15 cellular contexts compared by ENCODE assay signal in the genomic region with DNA sequence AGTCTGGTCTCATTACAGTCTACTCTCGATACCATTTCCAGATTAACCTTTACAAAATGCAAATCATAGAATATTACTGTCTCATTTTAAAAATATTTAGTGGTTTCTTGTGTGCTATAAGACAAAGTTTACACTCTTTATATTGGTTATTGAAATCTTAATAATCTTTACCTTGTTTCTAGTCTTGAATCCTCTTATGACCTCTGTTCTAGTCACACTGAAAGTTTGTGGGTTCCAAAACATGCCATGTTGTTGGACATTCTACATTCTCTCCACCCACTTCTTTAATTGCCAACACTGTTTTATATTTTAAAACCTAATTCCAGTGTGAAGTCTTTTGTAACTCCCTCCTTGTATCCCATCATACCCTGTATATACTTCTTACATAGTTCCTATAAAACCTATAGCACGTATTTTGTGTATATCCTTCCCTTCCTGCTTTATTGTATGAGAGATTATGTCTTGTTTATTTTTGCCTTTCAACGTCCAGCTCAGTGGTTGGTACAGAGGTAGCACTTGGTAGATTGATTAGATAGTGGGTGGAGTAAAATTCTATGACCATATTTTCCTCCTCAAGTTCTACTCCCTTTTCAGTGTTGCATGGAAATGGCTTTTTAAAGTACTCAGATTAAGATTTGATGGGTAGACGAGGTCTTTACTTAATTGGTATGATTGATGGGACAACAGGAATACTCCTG.
DNase-seq lines count a peak whose midpoint lies in the region; ATAC-seq, FAIRE-seq and TF ChIP-seq lines count a peak whose summit lies in the region.
"Had no signal": no experiment of that assay in that cellular context is flagged by ENCODE, and none has a peak within 500 bp of the region (broad histone marks: within the 10 kb centered on the region; RNA-seq: fewer than 3 reads in every experiment).

No MANE protein-coding gene starts in this region.

- peaks cover 70% of the 10 kb centered on the region for H3K4me1 Mint-ChIP-seq in nephron progenitor cell

- no peaks in the 10 kb centered on the region for H3K79me2 ChIP-seq in PC-3 (ENCODE audit: low read length)

- peaks cover 4% of the 10 kb centered on the region for H3K36me3 Mint-ChIP-seq in nephron progenitor cell (ENCODE audit: low read depth)

- peaks cover 4% of the 10 kb centered on the region for H3F3A ChIP-seq in PC-3 (ENCODE audit: low read length, unreplicated experiment)

- in situ Hi-C loops in GM13976 (cut with MboI; ENCODE audit: low sequenced_read_pairs, unreplicated experiment), result no loop called here

- H3K4me3 ChIP-seq in duodenal mucosa (ENCODE audit: low read depth in 1 of 2, low read length in 2 of 2) (peak overlapping the region; percentile 25 to 33), PC-3 (ENCODE audit: low read length) (no peak overlapping the region), aorta (ENCODE audit: low read length in 2 of 2) (no peak overlapping the region)
- H3K4me3 ChIP-seq: BLaER1 had no signal

- H3K27ac ChIP-seq in duodenal mucosa (ENCODE audit: low read depth, low read length) (no peak overlapping the region), PC-3 (ENCODE audit: low read length) (no peak overlapping the region), aorta (ENCODE audit: low read depth in 1 of 2, low read length in 2 of 2) (no peak overlapping the region)
- H3K27ac ChIP-seq: BLaER1 had no signal

- no peaks in the 10 kb centered on the region for H3K9me3 Mint-ChIP-seq in nephron progenitor cell

- CTCF ChIA-PET in PC-3 (lab: Charles Lee), result no interaction called here

- H3K9me3 ChIP-seq in duodenal mucosa (ENCODE audit: control insufficient read depth in 1 of 2, low read length in 2 of 2), result no peaks in the 10 kb centered on the region
- no peaks in the 10 kb centered on the region for H3K9me3 ChIP-seq in PC-3 (ENCODE audit: low read length)
- no peaks in the 10 kb centered on the region for H3K9me3 ChIP-seq in aorta (ENCODE audit: control insufficient read depth, low read length)
- H3K9me3 ChIP-seq: BLaER1 had no signal

- H3K27me3 Mint-ChIP-seq in nephron progenitor cell (ENCODE audit: low read depth, poor library complexity), result no peaks in the 10 kb centered on the region

- H3K36me3 ChIP-seq in duodenal mucosa (ENCODE audit: control insufficient read depth in 1 of 2, insufficient read depth in 2 of 2, low read length in 2 of 2) (no peaks in the 10 kb centered on the region), PC-3 (ENCODE audit: low read depth, low read length) (no peaks in the 10 kb centered on the region), aorta (ENCODE audit: control insufficient read depth in 1 of 2, insufficient read depth in 2 of 2, low read length in 1 of 2) (no peaks in the 10 kb centered on the region)
- H3K36me3 ChIP-seq: BLaER1 had no signal

- peak; percentile 62 for FAIRE-seq in urothelium cell line (lab: Jason Lieb, UNC)
- FAIRE-seq: GM12892 had no signal

- intact Hi-C loops in PC-3 (cut with micrococcal nuclease), result loop anchor here (5.0 kb wide), 1 partner anchor 210 kb away; no protein-coding TSS in a partner anchor
- intact Hi-C loops in aorta (cut with DNase I), result no loop called here

- no peak overlapping the region for H2AFZ ChIP-seq in PC-3 (ENCODE audit: low read length)

- H3K9ac ChIP-seq in duodenal mucosa (ENCODE audit: low read depth in 1 of 2, low read length in 2 of 2), result peak overlapping the region in 1 of 2 donors; percentile 30
- H3K9ac ChIP-seq in PC-3 (ENCODE audit: low read length), result no peak overlapping the region
- H3K9ac ChIP-seq: BLaER1 had no signal

- peak; percentile 43 for DNase-seq in HT-29 (ENCODE audit: low spot score)
- DNase-seq in nephron progenitor cell, result no peak
- no peak for DNase-seq in urothelium cell line (ENCODE audit: low spot score)
- no peak for DNase-seq in activated CD4-positive, CD25-positive, alpha-beta regulatory T cell treated with anti-CD3 and anti-CD28 coated beads, Interleukin-2, amount 50 U/mL, for 72 hours
- no peak for DNase-seq in PC-3
- no peak for DNase-seq in aorta
- DNase-seq in GM13976 (ENCODE audit: low spot score), result no peak
- DNase-seq: IMR-90, Kasumi-1, NCI-H2029, NCI-H510A, SIG-M5 had no signal

- H3K4me1 ChIP-seq in duodenal mucosa (ENCODE audit: control insufficient read depth in 1 of 2, insufficient read depth in 2 of 2, low read length in 2 of 2) (peaks cover 30 to 70% of the 10 kb centered on the region in 2 donors), PC-3 (ENCODE audit: insufficient read depth, low read length) (peaks cover 36% of the 10 kb centered on the region), aorta (ENCODE audit: control insufficient read depth in 1 of 2, insufficient read depth in 2 of 2, low read length in 2 of 2) (peaks cover 4 to 8% of the 10 kb centered on the region in 2 donors)
- H3K4me1 ChIP-seq: BLaER1 had no signal

- ATAC-seq in PC-3, result no peak
- ATAC-seq in aorta (ENCODE audit: low FRiP score), result no peak

- peak overlapping the region; percentile 1 for H3K27ac Mint-ChIP-seq in nephron progenitor cell

- POLR2A ChIA-PET in PC-3 (lab: Charles Lee; ENCODE audit: unreplicated experiment), result interaction anchor here (0.5 kb wide), 1 partner anchor 83 kb away, joined by 3 read pairs; no protein-coding TSS in a partner anchor

- no peaks in the 10 kb centered on the region for H3K9me2 ChIP-seq in PC-3 (replicated peaks; ENCODE audit: low read length)

- no peak overlapping the region for H3K4me3 Mint-ChIP-seq in nephron progenitor cell

- H4K20me1 ChIP-seq in PC-3 (ENCODE audit: low read length), result no peaks in the 10 kb centered on the region
- H4K20me1 ChIP-seq: BLaER1 had no signal

- H3K27me3 ChIP-seq in duodenal mucosa (ENCODE audit: control insufficient read depth in 1 of 2, insufficient read depth in 2 of 2, low read length in 2 of 2) (no peaks in the 10 kb centered on the region), PC-3 (ENCODE audit: low read length) (no peaks in the 10 kb centered on the region), aorta (ENCODE audit: control insufficient read depth in 1 of 2, insufficient read depth in 2 of 2, low read length in 1 of 2) (no peaks in the 10 kb centered on the region)
- H3K27me3 ChIP-seq: BLaER1 had no signal

- WGBS in aorta, 2 donors, result 83% methylated on average over 4 of the region's 4 CpGs

- TF ChIP-seq CTCF in nephron progenitor cell (IDR thresholded peaks at IDR 0.05) (no peak), PC-3 (conservative IDR thresholded peaks at IDR 0.05; ENCODE audit: low read depth, low read length) (no peak), GM13976 (IDR thresholded peaks at IDR 0.05; ENCODE audit: borderline replicate concordance, control extremely low read depth, extremely low read depth, insufficient read depth, missing control alignments) (no peak)

- H3K4me2 ChIP-seq in PC-3 (ENCODE audit: low read length), result no peak overlapping the region
- H3K4me2 ChIP-seq: BLaER1 had no signal

- BruUV-seq in PC-3 (replicated peaks; lab: Mats Ljungman, UMichigan), result no TSS peak

Comparison
In these comparisons a context has a peak if more than half of its experiments do, and no peak if none do; other contexts are left out.
1. H3K4me3 ChIP-seq: peak in duodenal mucosa (2 of 2); none in PC-3 (single experiment) and aorta (0 of 2).